Comparison of ENCODE assay signal across 1 cellular context in genomic region chr19:6060600-6061391, GRCh38.
A peak's percentile ranks its signal among the peaks of the same experiment; 100 is the strongest.
TF ChIP-seq lines count a peak whose summit lies in the region.

No MANE protein-coding gene starts in this region.

TF ChIP-seq in K562, 482 proteins besides CTCF, POLR2A, EP300 and RAD21 (continued from another document and continues in another):
- peak; percentile 62 to 87 for TF ChIP-seq AFF1 (IDR thresholded peaks at IDR 0.05; ENCODE audit: low read depth in 1 of 2, partially characterized antibody in 2 of 2)
- TF ChIP-seq SPI1 (IDR thresholded peaks at IDR 0.05; ENCODE audit: borderline replicate concordance, low read depth, low read length), result no peak
- TF ChIP-seq ZNF696 (CRISPR knock-in tag; conservative IDR thresholded peaks at IDR 0.05), result no peak
- no peak for TF ChIP-seq TEAD2 (tag; IDR thresholded peaks at IDR 0.05)
- peak; percentile 59 for TF ChIP-seq NFIC (IDR thresholded peaks at IDR 0.05)
- no peak for TF ChIP-seq NFYB (IDR thresholded peaks at IDR 0.05; ENCODE audit: extremely low read depth, insufficient read length)
- no peak for TF ChIP-seq CCAR2 (IDR thresholded peaks at IDR 0.05; ENCODE audit: low read depth, low read length)
- no peak for TF ChIP-seq NCOA4 (IDR thresholded peaks at IDR 0.05; ENCODE audit: partially characterized antibody)
- TF ChIP-seq ATF7 (IDR thresholded peaks at IDR 0.05), result peak; percentile 75
- no peak; the same call in 1 of the 2 replicates for TF ChIP-seq POLR2AphosphoS5 (IDR thresholded peaks at IDR 0.05; ENCODE audit: control insufficient read depth, insufficient read depth, low read depth, low read length)
- TF ChIP-seq PRMT5 (CRISPR knock-in tag; IDR thresholded peaks at IDR 0.05), result no peak
- TF ChIP-seq USF1 (CRISPR knock-in tag; IDR thresholded peaks at IDR 0.05), result peak; percentile 93
- TF ChIP-seq GABPB1 (CRISPR knock-in tag; IDR thresholded peaks at IDR 0.05), result peak; percentile 74
- no peak for TF ChIP-seq RERE (CRISPR knock-in tag; IDR thresholded peaks at IDR 0.05; ENCODE audit: borderline replicate concordance)
- TF ChIP-seq RBM17 (IDR thresholded peaks at IDR 0.05; ENCODE audit: borderline replicate concordance, low read depth, low read length), result no peak
- TF ChIP-seq JUN (IDR thresholded peaks at IDR 0.05; ENCODE audit: borderline replicate concordance, low read depth, low read length), result peak; percentile 98
- TF ChIP-seq JUN (CRISPR knock-in tag; IDR thresholded peaks at IDR 0.05; ENCODE audit: borderline replicate concordance), result no peak
- TF ChIP-seq GABPB2 (CRISPR knock-in tag; conservative IDR thresholded peaks at IDR 0.05), result no peak
- TF ChIP-seq ZNF778 (CRISPR knock-in tag; IDR thresholded peaks at IDR 0.05), result no peak
- no peak for TF ChIP-seq SMC3 (conservative IDR thresholded peaks at IDR 0.05; ENCODE audit: insufficient read depth, low read depth, low read length)
- peak; percentile 91 for TF ChIP-seq SOX6 (IDR thresholded peaks at IDR 0.05)
- TF ChIP-seq ZNF445 (CRISPR knock-in tag; IDR thresholded peaks at IDR 0.05; ENCODE audit: low read depth), result no peak
- TF ChIP-seq CBX1 (IDR thresholded peaks at IDR 0.05; ENCODE audit: low read depth), result no peak; the same call in 1 of the 2 replicates
- TF ChIP-seq CHCHD3 (CRISPR knock-in tag; IDR thresholded peaks at IDR 0.05), result no peak
- no peak for TF ChIP-seq ZNF77 (CRISPR knock-in tag; IDR thresholded peaks at IDR 0.05)
- no peak for TF ChIP-seq ZFP1 (CRISPR knock-in tag; IDR thresholded peaks at IDR 0.05)
- TF ChIP-seq ZBTB33 (CRISPR knock-in tag; IDR thresholded peaks at IDR 0.05), result no peak
- TF ChIP-seq ZBTB40 (IDR thresholded peaks at IDR 0.05), result peak; percentile 48
- TF ChIP-seq ZBTB40 (CRISPR knock-in tag; IDR thresholded peaks at IDR 0.05), result no peak
- TF ChIP-seq RCOR1 (IDR thresholded peaks at IDR 0.05; ENCODE audit: borderline replicate concordance in 1 of 2, low read depth in 2 of 2, low read length in 2 of 2), result peak in 1 of 2 experiments; percentile 95; a peak in 2 of 4 replicates
- TF ChIP-seq NBN (IDR thresholded peaks at IDR 0.05; ENCODE audit: low read depth), result peak; percentile 94; the same call in 1 of the 2 replicates
- TF ChIP-seq ZBED1 (IDR thresholded peaks at IDR 0.05), result no peak
- TF ChIP-seq RBM15 (IDR thresholded peaks at IDR 0.05; ENCODE audit: insufficient read depth, low read length), result no peak
- TF ChIP-seq PTBP1 (IDR thresholded peaks at IDR 0.05; ENCODE audit: low read depth, low read length), result no peak
- no peak for TF ChIP-seq ELK3 (CRISPR knock-in tag; IDR thresholded peaks at IDR 0.05)
- 0 out of 2 replicates have a peak, but pooled peaks have one; percentile 41 for TF ChIP-seq CREB1 (IDR thresholded peaks at IDR 0.05)
- no peak for TF ChIP-seq CREB1 (CRISPR knock-in tag; IDR thresholded peaks at IDR 0.05)
- no peak for TF ChIP-seq MECOM (CRISPR knock-in tag; IDR thresholded peaks at IDR 0.05)
- TF ChIP-seq ETV5 (CRISPR knock-in tag; IDR thresholded peaks at IDR 0.05; ENCODE audit: low read depth), result peak; percentile 100
- TF ChIP-seq ZNF586 (CRISPR knock-in tag; conservative IDR thresholded peaks at IDR 0.05), result no peak
- TF ChIP-seq PTRF (tag; IDR thresholded peaks at IDR 0.05), result no peak
- TF ChIP-seq FUS (optimal IDR thresholded peaks at IDR 0.05; ENCODE audit: low read depth, low read length), result no peak
- TF ChIP-seq NFE2 (IDR thresholded peaks at IDR 0.05; ENCODE audit: low read depth), result peak; percentile 90
- peak; percentile 61; the same call in 1 of the 2 replicates for TF ChIP-seq ZNF584 (CRISPR knock-in tag; IDR thresholded peaks at IDR 0.05; ENCODE audit: low read depth)
- no peak for TF ChIP-seq ZC3H8 (IDR thresholded peaks at IDR 0.05)
